ENCODE assay signal across 20 cellular contexts in the genomic region with DNA sequence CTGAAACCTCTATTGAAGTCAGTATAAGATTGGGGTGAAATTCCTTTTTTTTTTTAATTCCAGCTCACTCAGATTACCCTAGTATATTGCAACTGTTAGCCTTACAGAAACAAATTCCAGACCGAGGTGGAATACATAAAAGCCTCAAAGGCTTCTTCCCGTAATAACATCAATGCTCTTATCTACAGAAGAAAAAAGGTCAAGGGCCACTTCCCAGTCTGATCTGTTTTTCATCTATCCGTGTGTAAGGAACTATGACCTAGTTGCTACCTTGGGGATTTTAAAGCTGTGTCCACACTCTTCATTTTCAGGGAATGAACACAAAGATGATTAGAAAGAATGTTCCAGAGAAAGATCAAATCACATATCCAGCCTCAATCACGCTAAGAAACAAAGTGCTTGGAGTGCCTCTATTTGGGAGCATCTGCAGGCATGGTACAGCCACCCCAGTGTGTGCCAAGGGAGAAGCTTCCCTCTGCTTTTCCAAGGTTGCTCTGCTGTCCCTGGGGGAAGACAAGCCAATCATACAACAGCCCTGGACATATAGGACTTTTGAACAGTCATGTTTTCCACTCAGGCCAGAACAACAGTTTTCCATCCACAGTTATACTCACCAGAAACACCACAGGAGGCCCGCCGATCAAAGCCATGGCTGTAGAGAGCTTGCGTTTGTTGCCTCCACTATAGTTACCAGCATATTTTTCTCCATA. TPM values are rescaled to one million over a fixed set of nuclear protein-coding genes. Genes with fewer than 3 reads are reported as not detected.
A peak's percentile ranks its signal among the peaks of the same experiment; 100 is the strongest.
DNase-seq lines count a peak whose midpoint lies in the region; ATAC-seq and TF ChIP-seq lines count a peak whose summit lies in the region.
"Had no signal": no experiment of that assay in that cellular context is flagged by ENCODE, and none has a peak within 500 bp of the region (broad histone marks: within the 10 kb centered on the region; RNA-seq: fewer than 3 reads in every experiment).

No MANE protein-coding gene starts in this region.

- ATAC-seq in activated B cell treated with CpG ODN at 0.5 μM for 24 hours (ENCODE audit: low read depth) (no peak), HG03460 (IDR thresholded peaks at IDR 0.05; ENCODE audit: unreplicated experiment) (no peak)

- H3K27ac Mint-ChIP-seq in activated B cell treated with CpG ODN at 0.5 μM for 24 hours (peak overlapping the region; percentile 38), nephron progenitor cell (peak overlapping the region; percentile 20), mesothelial cell of epicardium (no peak overlapping the region)
- H3K27ac Mint-ChIP-seq: CD4-positive, CD25-positive, alpha-beta regulatory T cell had no signal

- CTCF ChIA-PET in activated B cell treated with CpG ODN at 0.5 μM for 24 hours (lab: Charles Lee): no interaction called here

- peak; percentile 8 for DNase-seq in G401 (ENCODE audit: low spot score)
- DNase-seq in activated B cell treated with CpG ODN at 0.5 μM for 24 hours: no peak
- peak; percentile 53 for DNase-seq in fibroblast of villous mesenchyme (ENCODE audit: low read depth)
- DNase-seq in nephron progenitor cell: no peak
- DNase-seq in activated T-cell treated with anti-CD3 and anti-CD28 coated beads, Interleukin-2, amount 50 U/mL, for 48 hours: no peak
- no peak for DNase-seq in mesothelial cell of epicardium (ENCODE audit: low spot score in 2 of 2, unreplicated experiment in 2 of 2)
- DNase-seq: CD4-positive, CD25-positive, alpha-beta regulatory T cell; H7; MG63; NCI-H1417 treated with DMSO at 0.1 percent for 48 hours; NCI-H187; NCI-H2107; NCI-H2227 treated with DMSO at 0.1 percent for 48 hours; NCI-H510A; NCI-H748 treated with DMSO at 0.1 percent for 48 hours; PC-9; RPMI8226; SHP77 had no signal

- intact Hi-C loops in activated B cell treated with CpG ODN at 0.5 μM for 24 hours (cut with micrococcal nuclease): no loop called here

- in situ Hi-C loops in G401 (cut with HindIII; ENCODE audit: low sequenced_read_pairs): no loop called here

- H3K4me1 Mint-ChIP-seq in activated B cell treated with CpG ODN at 0.5 μM for 24 hours (peaks cover 21% of the 10 kb centered on the region), nephron progenitor cell (no peaks in the 10 kb centered on the region), mesothelial cell of epicardium (no peaks in the 10 kb centered on the region)
- H3K4me1 Mint-ChIP-seq: CD4-positive, CD25-positive, alpha-beta regulatory T cell had no signal

- H3K36me3 Mint-ChIP-seq in activated B cell treated with CpG ODN at 0.5 μM for 24 hours (ENCODE audit: low read depth) (peaks cover 73% of the 10 kb centered on the region), nephron progenitor cell (ENCODE audit: low read depth) (peaks cover 69% of the 10 kb centered on the region), mesothelial cell of epicardium (peaks cover 51% of the 10 kb centered on the region)

- POLR2A ChIA-PET in activated B cell treated with CpG ODN at 0.5 μM for 24 hours (lab: Charles Lee): no interaction called here

- H3K9me3 Mint-ChIP-seq in activated B cell treated with CpG ODN at 0.5 μM for 24 hours (no peaks in the 10 kb centered on the region), nephron progenitor cell (no peaks in the 10 kb centered on the region), mesothelial cell of epicardium (no peaks in the 10 kb centered on the region)
- H3K9me3 Mint-ChIP-seq: CD4-positive, CD25-positive, alpha-beta regulatory T cell had no signal

- H3K27me3 Mint-ChIP-seq in activated B cell treated with CpG ODN at 0.5 μM for 24 hours (no peaks in the 10 kb centered on the region), nephron progenitor cell (ENCODE audit: low read depth, poor library complexity) (no peaks in the 10 kb centered on the region), mesothelial cell of epicardium (ENCODE audit: low read depth) (no peaks in the 10 kb centered on the region)
- H3K27me3 Mint-ChIP-seq: CD4-positive, CD25-positive, alpha-beta regulatory T cell had no signal

- TF ChIP-seq CTCF in activated B cell treated with CpG ODN at 0.5 μM for 24 hours (IDR thresholded peaks at IDR 0.05) (no peak), fibroblast of villous mesenchyme (IDR thresholded peaks at IDR 0.05; ENCODE audit: insufficient read depth, low read depth, low read length) (no peak), nephron progenitor cell (IDR thresholded peaks at IDR 0.05) (no peak), mesothelial cell of epicardium (IDR thresholded peaks at IDR 0.05; ENCODE audit: unreplicated experiment) (no peak)

- H3K4me3 Mint-ChIP-seq in activated B cell treated with CpG ODN at 0.5 μM for 24 hours (no peak overlapping the region), nephron progenitor cell (no peak overlapping the region), mesothelial cell of epicardium (no peak overlapping the region)
- H3K4me3 Mint-ChIP-seq: CD4-positive, CD25-positive, alpha-beta regulatory T cell had no signal

- no peak overlapping the region for H3K4me3 ChIP-seq in fibroblast of villous mesenchyme (ENCODE audit: low read depth, low read length)
- H3K4me3 ChIP-seq: MG63, PC-9, SK-N-MC had no signal

RNA-seq across cellular contexts. Expression of gene NIPSNAP3B, which starts 23.5 kb away (rescaled TPM):
- 0.61 and 2.6 TPM in 2 replicates for total RNA-seq in G401 (2014; rRNA removed; shearing (Covaris generic))
- total RNA-seq in activated B cell treated with CpG ODN at 0.5 μM for 24 hours: 15.3 and 17.4 TPM in 2 replicates
- total RNA-seq in fibroblast of villous mesenchyme: 0.97 and 1.3 TPM in 2 replicates
- 9.2 to 10.1 TPM (median 9.9 TPM) in 3 replicates for total RNA-seq in mesothelial cell of epicardium

RNA-seq across cellular contexts. Expression of gene NIPSNAP3A, which starts 40.0 kb away (rescaled TPM):
- total RNA-seq in G401 (2014; rRNA removed; shearing (Covaris generic)): 29.0 and 40.2 TPM in 2 replicates
- total RNA-seq in activated B cell treated with CpG ODN at 0.5 μM for 24 hours (21.9 and 22.7 TPM in 2 replicates), fibroblast of villous mesenchyme (40.6 and 51.4 TPM in 2 replicates), mesothelial cell of epicardium (25.1 to 26.2 TPM (median 25.6 TPM) in 3 replicates)

Comparison
In these comparisons a context has a peak if more than half of its experiments do, and no peak if none do; other contexts are left out.
1. DNase-seq: peak in G401 (single experiment) and fibroblast of villous mesenchyme (single experiment); none in activated B cell treated with CpG ODN at 0.5 μM for 24 hours (single experiment), nephron progenitor cell (single experiment), activated T-cell treated with anti-CD3 and anti-CD28 coated beads, Interleukin-2, amount 50 U/mL, for 48 hours (0 of 2) and mesothelial cell of epicardium (0 of 2).